Comparison of ENCODE assay signal across 8 cellular contexts in genomic region chr10:73495884-73496674, GRCh38. TPM values are rescaled to one million over a fixed set of nuclear protein-coding genes. Genes with fewer than 3 reads are reported as not detected.
DNase-seq lines count a peak whose midpoint lies in the region; ATAC-seq and TF ChIP-seq lines count a peak whose summit lies in the region.

Gene PPP3CB (minus strand): TSS chr10:73496024. CDS start chr10:73495889, 135 bp downstream.

- no peaks in the 10 kb centered on the region for H3K27me3 ChIP-seq in GM23248 (replicated peaks; ENCODE audit: insufficient read depth)

- no peak for TF ChIP-seq CTCF in natural killer cell (IDR thresholded peaks at IDR 0.05)

- H3K4me3 ChIP-seq in GM23248: peak within 1 kb of the TSS; percentile 92

- in situ Hi-C loops in GM23248 (cut with MboI): no loop called here

- H4K20me1 ChIP-seq in GM23248 (ENCODE audit: insufficient read depth): no peaks in the 10 kb centered on the region

- H3K9me2 ChIP-seq in GM23248 (ENCODE audit: insufficient read depth): no peaks in the 10 kb centered on the region

- ATAC-seq in activated T-helper 17 cell treated with anti-CD3 and anti-CD28 coated beads, Interleukin-2, amount 50 U/mL, for 72 hours (replicated peaks): peak; percentile 76
- peak; percentile 81 to 92 (median 81) for ATAC-seq in natural killer cell

- H3K4me1 ChIP-seq in GM23248 (ENCODE audit: insufficient read depth): peaks cover 31% of the 10 kb centered on the region

- intact Hi-C loops in natural killer cell (cut with micrococcal nuclease): loop anchor here (2.0 to 10.0 kb wide), 3 partner anchors 81 to 379 kb away; partner anchors contain the start of genes ANXA7 and CAMK2G

- H3K9me3 ChIP-seq in GM23248 (ENCODE audit: low read depth): no peaks in the 10 kb centered on the region

- H3K79me2 ChIP-seq in GM23248 (ENCODE audit: insufficient read depth): peaks cover 51% of the 10 kb centered on the region

- no peaks in the 10 kb centered on the region for H3K27me3 Mint-ChIP-seq in activated T-helper 17 cell treated with anti-CD3 and anti-CD28 coated beads, Interleukin-2, amount 50 U/mL, for 72 hours
- H3K27me3 Mint-ChIP-seq in natural killer cell (ENCODE audit: low read depth in 2 of 2): no peaks in the 10 kb centered on the region

- H3F3A ChIP-seq in GM23248 (ENCODE audit: insufficient read depth): peaks cover 27% of the 10 kb centered on the region

- peak within 1 kb of the TSS; percentile 93 for H2AFZ ChIP-seq in GM23248

- H3K4me2 ChIP-seq in GM23248 (ENCODE audit: unreplicated experiment): peak within 1 kb of the TSS; percentile 98

- H3K4me3 Mint-ChIP-seq in activated T-helper 17 cell treated with anti-CD3 and anti-CD28 coated beads, Interleukin-2, amount 50 U/mL, for 72 hours: peak within 1 kb of the TSS; percentile 98
- H3K4me3 Mint-ChIP-seq in natural killer cell: peak within 1 kb of the TSS; percentile 96

- 4 to 7% methylated on average over 16 to 27 of the region's 28 CpGs for WGBS in GM23248 (ENCODE audit: low coverage in 1 of 2, low lambda C conversion rate in 2 of 2, missing lambda C conversion rate in 2 of 2), 2 experiments

- DNase-seq in DMS53 (lab: John Stamatoyannopoulos, UW) (peak; percentile 96), GM23248 (peak; percentile 96), Kasumi-1 (lab: John Stamatoyannopoulos, UW) (peak; percentile 99 to 100), RKO (ENCODE audit: low spot score) (peak; percentile 95), fibroblast of peridontal ligament (ENCODE audit: extremely low read depth) (peak; percentile 96), natural killer cell (peak; percentile 70)
- peak; percentile 90 to 95 (median 92) for DNase-seq in stimulated activated naive CD4-positive, alpha-beta T cell (lab: John Stamatoyannopoulos, UW)

- H3K36me3 Mint-ChIP-seq in activated T-helper 17 cell treated with anti-CD3 and anti-CD28 coated beads, Interleukin-2, amount 50 U/mL, for 72 hours (ENCODE audit: low read depth): peaks cover 13% of the 10 kb centered on the region
- no peaks in the 10 kb centered on the region for H3K36me3 Mint-ChIP-seq in natural killer cell

- H3K9ac ChIP-seq in GM23248: peak within 1 kb of the TSS; percentile 97

- no peaks in the 10 kb centered on the region for H3K9me3 Mint-ChIP-seq in activated T-helper 17 cell treated with anti-CD3 and anti-CD28 coated beads, Interleukin-2, amount 50 U/mL, for 72 hours
- no peaks in the 10 kb centered on the region for H3K9me3 Mint-ChIP-seq in natural killer cell

- H3K36me3 ChIP-seq in GM23248 (ENCODE audit: low read depth): no peaks in the 10 kb centered on the region; the same call in 1 of the 2 replicates

- peaks cover 29% of the 10 kb centered on the region for H3K4me1 Mint-ChIP-seq in activated T-helper 17 cell treated with anti-CD3 and anti-CD28 coated beads, Interleukin-2, amount 50 U/mL, for 72 hours
- peaks cover 42 to 52% of the 10 kb centered on the region in 2 donors for H3K4me1 Mint-ChIP-seq in natural killer cell

- peak within 1 kb of the TSS; percentile 94 for H3K27ac ChIP-seq in GM23248

- H3K27ac Mint-ChIP-seq in activated T-helper 17 cell treated with anti-CD3 and anti-CD28 coated beads, Interleukin-2, amount 50 U/mL, for 72 hours: peak within 1 kb of the TSS; percentile 94
- H3K27ac Mint-ChIP-seq in natural killer cell: peak within 1 kb of the TSS; percentile 91 to 93

RNA-seq across cellular contexts. Expression of gene PPP3CB, which starts in this region (rescaled TPM):
- total RNA-seq in GM23248 (2014; rRNA removed; shearing (Covaris generic)): 29.5 and 37.6 TPM in 2 replicates
- 21.2 and 23.7 TPM in 2 replicates for polyA plus RNA-seq in GM23248 (2016; fragmentation: Nextera tagmentation; extraction: Ambion mirVana)
- total RNA-seq in activated T-helper 17 cell treated with anti-CD3 and anti-CD28 coated beads, Interleukin-2, amount 50 U/mL, for 72 hours: 10 to 100 TPM; 43.9 to 50.1 TPM
- 10 to 100 TPM; 38.7 to 49.9 (median 41.2) TPM for total RNA-seq in natural killer cell

Comparison
In these comparisons a context has a peak if more than half of its experiments do, and no peak if none do; other contexts are left out.
1. Peak in every context shown above with its lines: DNase-seq, ATAC-seq, H3K4me3 ChIP-seq and H3K27ac ChIP-seq.